Comparison of ENCODE assay signal across 18 cellular contexts in the genomic region with DNA sequence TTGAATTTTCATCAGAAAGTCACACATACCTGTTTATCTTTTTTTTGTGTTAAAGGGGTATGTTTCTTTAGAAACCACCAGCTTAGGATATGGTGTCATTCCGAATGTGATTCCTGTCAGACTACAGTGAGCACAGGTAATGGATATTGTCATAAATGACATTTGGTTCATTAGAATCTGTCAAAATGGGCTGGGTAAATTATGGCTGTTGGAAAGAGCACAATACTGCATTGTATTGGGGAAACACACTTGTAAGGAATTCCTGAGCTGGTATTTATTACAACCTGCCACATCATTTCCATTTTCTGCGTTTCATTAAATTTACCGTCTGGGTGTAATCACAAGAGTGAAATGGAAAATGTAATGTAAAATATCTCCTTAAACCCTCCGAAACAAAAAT.
DNase-seq lines count a peak whose midpoint lies in the region; ATAC-seq, FAIRE-seq and TF ChIP-seq lines count a peak whose summit lies in the region.
"Had no signal": no experiment of that assay in that cellular context is flagged by ENCODE, and none has a peak within 500 bp of the region (broad histone marks: within the 10 kb centered on the region; RNA-seq: fewer than 3 reads in every experiment).

No MANE protein-coding gene starts in this region.

- H2AFZ ChIP-seq in GM12878 (ENCODE audit: control insufficient read depth, low read depth, low read length) = no peak overlapping the region

- peaks cover 22% of the 10 kb centered on the region for H3K4me1 Mint-ChIP-seq in mesothelial cell of epicardium
- H3K4me1 Mint-ChIP-seq in CD8-positive, alpha-beta memory T cell = no peaks in the 10 kb centered on the region

- RAD21 ChIA-PET in GM12878 (lab: Charles Lee; ENCODE audit: unreplicated experiment) = interaction anchor here (1.6 kb wide), 1 partner anchor 261 kb away, joined by 5 read pairs; no protein-coding TSS in a partner anchor

- H3K27ac ChIP-seq in A549 (no peak overlapping the region), GM12878 (ENCODE audit: control insufficient read depth, insufficient read depth) (no peak overlapping the region)
- no peak overlapping the region for H3K27ac ChIP-seq in CD8-positive, alpha-beta memory T cell (ENCODE audit: low read depth, low read length)
- H3K27ac ChIP-seq: BLaER1 treated with 17β-estradiol and CSF1 and Interleukin-3, amounts not matched to agents 10 nM and 100 nM; RWPE1 had no signal

- POLR2A ChIA-PET in A549 (lab: Yijun Ruan, JAX) = no interaction called here
- POLR2A ChIA-PET in GM12878 (lab: Charles Lee) = no interaction called here
- POLR2A ChIA-PET in CD8-positive, alpha-beta memory T cell (lab: Charles Lee) = no interaction called here

- TF ChIP-seq RAD21 in A549 (conservative IDR thresholded peaks at IDR 0.05 in 1 of 2, IDR thresholded peaks at IDR 0.05 in 1 of 2) (no peak), GM12878 (IDR thresholded peaks at IDR 0.05; ENCODE audit: insufficient read depth, low read depth, low read length) (no peak)

- H3K4me3 ChIP-seq in A549 (no peak overlapping the region), GM12878 (no peak overlapping the region)
- no peak overlapping the region for H3K4me3 ChIP-seq in CD8-positive, alpha-beta memory T cell (ENCODE audit: low read length)
- H3K4me3 ChIP-seq: BLaER1 treated with 17β-estradiol and CSF1 and Interleukin-3, amounts not matched to agents 10 nM and 100 nM; MG63 had no signal

- H3K27ac Mint-ChIP-seq in mesothelial cell of epicardium = peak overlapping the region; percentile 14
- no peak overlapping the region for H3K27ac Mint-ChIP-seq in CD8-positive, alpha-beta memory T cell
- H3K27ac Mint-ChIP-seq: HFFc6 had no signal

- H3K9me3 Mint-ChIP-seq in mesothelial cell of epicardium = peaks cover 35% of the 10 kb centered on the region
- H3K9me3 Mint-ChIP-seq in CD8-positive, alpha-beta memory T cell = peaks cover 0 to 10% (median 0%) of the 10 kb centered on the region in 5 donors

- peak; percentile 79 for FAIRE-seq in A549 (lab: Jason Lieb, UNC)
- peak; percentile 27 for FAIRE-seq in GM12878 (lab: Jason Lieb, UNC)
- FAIRE-seq: GM19239 had no signal

- BruUV-seq in GM12878 (replicated peaks; lab: Mats Ljungman, UMichigan) = no TSS peak

- H3K9me3 ChIP-seq in A549 (no peaks in the 10 kb centered on the region), GM12878 (replicated peaks; ENCODE audit: control insufficient read depth, insufficient read depth, low read length) (no peaks in the 10 kb centered on the region)
- no peaks in the 10 kb centered on the region for H3K9me3 ChIP-seq in CD8-positive, alpha-beta memory T cell (ENCODE audit: low read length)

- H3K4me1 ChIP-seq in A549 (no peaks in the 10 kb centered on the region), GM12878 (ENCODE audit: control insufficient read depth, insufficient read depth, low read length) (no peaks in the 10 kb centered on the region)
- H3K4me1 ChIP-seq in CD8-positive, alpha-beta memory T cell (ENCODE audit: insufficient read depth, low read length) = no peaks in the 10 kb centered on the region

- 42% methylated on average over 4 of the region's 4 CpGs for WGBS in A549 (ENCODE audit: missing lambda C conversion rate)
- WGBS in GM12878 (ENCODE audit: insufficient coverage, insufficient replicate concordance, low lambda C conversion rate, missing lambda C conversion rate) = 44% methylated on average over 4 of the region's 4 CpGs

- no peaks in the 10 kb centered on the region for H4K20me1 ChIP-seq in GM12878 (ENCODE audit: control insufficient read depth, insufficient read depth)
- H4K20me1 ChIP-seq: BLaER1 treated with 17β-estradiol and CSF1 and Interleukin-3, amounts not matched to agents 10 nM and 100 nM had no signal

- H3K4me2 ChIP-seq in A549 (no peak overlapping the region), GM12878 (ENCODE audit: control insufficient read depth, insufficient read depth) (no peak overlapping the region)
- H3K4me2 ChIP-seq: BLaER1 treated with 17β-estradiol and CSF1 and Interleukin-3, amounts not matched to agents 10 nM and 100 nM had no signal

- peaks cover 5% of the 10 kb centered on the region for H3K36me3 Mint-ChIP-seq in mesothelial cell of epicardium
- H3K36me3 Mint-ChIP-seq in CD8-positive, alpha-beta memory T cell = no peaks in the 10 kb centered on the region

- no peaks in the 10 kb centered on the region for H3K27me3 Mint-ChIP-seq in mesothelial cell of epicardium (ENCODE audit: low read depth)
- peaks cover 4 to 5% of the 10 kb centered on the region in 2 donors for H3K27me3 Mint-ChIP-seq in CD8-positive, alpha-beta memory T cell

- no peak for TF ChIP-seq CTCF in A549 (IDR thresholded peaks at IDR 0.05)
- no peak for TF ChIP-seq CTCF in GM12878 (IDR thresholded peaks at IDR 0.05 in 2 of 3, conservative IDR thresholded peaks at IDR 0.05 in 1 of 3; ENCODE audit: control insufficient read depth in 2 of 3, extremely low read depth in 1 of 3, insufficient read depth in 1 of 3, low read depth in 3 of 3, low read length in 3 of 3)
- TF ChIP-seq CTCF in mesothelial cell of epicardium (IDR thresholded peaks at IDR 0.05; ENCODE audit: unreplicated experiment) = no peak

- no peaks in the 10 kb centered on the region for H3K27me3 ChIP-seq in GM12878 (replicated peaks in 1 of 2; ENCODE audit: control insufficient read depth in 2 of 2, insufficient read depth in 2 of 2, low read length in 1 of 2)
- H3K27me3 ChIP-seq in CD8-positive, alpha-beta memory T cell (ENCODE audit: insufficient read depth, low read length, poor library complexity, severe bottlenecking) = no peaks in the 10 kb centered on the region
- H3K27me3 ChIP-seq: BLaER1 treated with 17β-estradiol and CSF1 and Interleukin-3, amounts not matched to agents 10 nM and 100 nM; MG63 had no signal

- H3K36me3 ChIP-seq in GM12878 (ENCODE audit: control insufficient read depth in 2 of 2, insufficient read depth in 2 of 2, low read length in 1 of 2) = no peaks in the 10 kb centered on the region
- no peaks in the 10 kb centered on the region for H3K36me3 ChIP-seq in CD8-positive, alpha-beta memory T cell (ENCODE audit: insufficient read depth, low read length)
- H3K36me3 ChIP-seq: BLaER1 treated with 17β-estradiol and CSF1 and Interleukin-3, amounts not matched to agents 10 nM and 100 nM; MG63 had no signal

- ATAC-seq in A549 (no peak), GM12878 (no peak), GM18519 (IDR thresholded peaks at IDR 0.05; ENCODE audit: low FRiP score, unreplicated experiment) (no peak)

- H3K9ac ChIP-seq in GM12878 (ENCODE audit: control insufficient read depth, insufficient read depth, low read length) = no peak overlapping the region
- H3K9ac ChIP-seq: BLaER1 treated with 17β-estradiol and CSF1 and Interleukin-3, amounts not matched to agents 10 nM and 100 nM had no signal

- intact Hi-C loops in GM12878 (cut with micrococcal nuclease; ENCODE audit: unreplicated experiment) = loop anchor here (10.0 kb wide), 1 partner anchor 262 kb away; no protein-coding TSS in a partner anchor

- DNase-seq in A549 (ENCODE audit: low read depth in 1 of 2, low spot score in 1 of 2) = no peak
- DNase-seq in NCI-H526 (lab: John Stamatoyannopoulos, UW) = peak; percentile 84 to 86
- no peak for DNase-seq in GM12878 (ENCODE audit: low read depth, low spot score)
- no peak for DNase-seq in mesothelial cell of epicardium (ENCODE audit: low spot score in 2 of 2, unreplicated experiment in 2 of 2)
- no peak for DNase-seq in DMS 273 (lab: John Stamatoyannopoulos, UW; ENCODE audit: unreplicated experiment)
- DNase-seq in AG08395 (ENCODE audit: low spot score) = no peak
- DNase-seq in CD8-positive, alpha-beta memory T cell = no peak
- DNase-seq: DMS153, HFFc6, NCI-H1105, NCI-H1694, NCI-H748 treated with DMSO at 0.1 percent for 48 hours, OCI-M1 had no signal

- in situ Hi-C loops in GM12878 (cut with MboI) = no loop called here

- H3K4me3 Mint-ChIP-seq in mesothelial cell of epicardium = no peak overlapping the region
- no peak overlapping the region for H3K4me3 Mint-ChIP-seq in CD8-positive, alpha-beta memory T cell
- H3K4me3 Mint-ChIP-seq: HFFc6 had no signal

- CTCF ChIA-PET in A549 (lab: Yijun Ruan, JAX) = interaction anchor here (0.8 to 1.1 kb wide), 4 partner anchors 13 to 173 kb away, joined by 3 to 4 read pairs (median 3); no protein-coding TSS in a partner anchor
- CTCF ChIA-PET in GM12878 (lab: Yijun Ruan, JAX) = interaction anchor here (0.7 to 4.9 kb wide), 3 partner anchors 16 to 260 kb away, joined by 3 to 23 read pairs (median 3); no protein-coding TSS in a partner anchor
- CTCF ChIA-PET in CD8-positive, alpha-beta memory T cell (lab: Charles Lee) = no interaction called here

- SMC1A ChIA-PET in GM12878 (lab: Charles Lee; ENCODE audit: uncharacterized antibody, unreplicated experiment) = interaction anchor here (1.4 to 4.3 kb wide), 2 partner anchors 17 to 292 kb away, joined by 5 to 18 read pairs; no protein-coding TSS in a partner anchor

- no peaks in the 10 kb centered on the region for H3K79me2 ChIP-seq in GM12878 (ENCODE audit: control insufficient read depth, insufficient read depth, low read length)

- TF ChIP-seq POLR2A in A549 (IDR thresholded peaks at IDR 0.05; ENCODE audit: low read length) (no peak), GM12878 (IDR thresholded peaks at IDR 0.05; ENCODE audit: low read depth, low read length) (no peak)

- TF ChIP-seq EP300 in A549 (IDR thresholded peaks at IDR 0.05) (no peak), GM12878 (IDR thresholded peaks at IDR 0.05; ENCODE audit: borderline replicate concordance in 1 of 2, control insufficient read depth in 1 of 2, low read depth in 2 of 2, low read length in 2 of 2) (no peak)

TF ChIP-seq in A549, 52 proteins besides CTCF, POLR2A, EP300 and RAD21:
- TF ChIP-seq TFCP2L1 (CRISPR knock-in tag; IDR thresholded peaks at IDR 0.05) = no peak
- TF ChIP-seq KDM5A (IDR thresholded peaks at IDR 0.05) = no peak

TF ChIP-seq in GM12878, 131 proteins besides CTCF, POLR2A, EP300 and RAD21:
- TF ChIP-seq HDAC6 (IDR thresholded peaks at IDR 0.05; ENCODE audit: unreplicated experiment) = no peak
- TF ChIP-seq FOXM1 (IDR thresholded peaks at IDR 0.05; ENCODE audit: low read depth, low read length) = no peak

Comparison
In these comparisons a context has a peak if more than half of its experiments do, and no peak if none do; other contexts are left out.
1. DNase-seq: peak in NCI-H526 (2 of 2); none in A549 (0 of 2), GM12878 (single experiment), mesothelial cell of epicardium (0 of 2), DMS 273 (single experiment), AG08395 (single experiment) and CD8-positive, alpha-beta memory T cell (0 of 5).